ENCODE assay signal across 8 cellular contexts in the genomic region with DNA sequence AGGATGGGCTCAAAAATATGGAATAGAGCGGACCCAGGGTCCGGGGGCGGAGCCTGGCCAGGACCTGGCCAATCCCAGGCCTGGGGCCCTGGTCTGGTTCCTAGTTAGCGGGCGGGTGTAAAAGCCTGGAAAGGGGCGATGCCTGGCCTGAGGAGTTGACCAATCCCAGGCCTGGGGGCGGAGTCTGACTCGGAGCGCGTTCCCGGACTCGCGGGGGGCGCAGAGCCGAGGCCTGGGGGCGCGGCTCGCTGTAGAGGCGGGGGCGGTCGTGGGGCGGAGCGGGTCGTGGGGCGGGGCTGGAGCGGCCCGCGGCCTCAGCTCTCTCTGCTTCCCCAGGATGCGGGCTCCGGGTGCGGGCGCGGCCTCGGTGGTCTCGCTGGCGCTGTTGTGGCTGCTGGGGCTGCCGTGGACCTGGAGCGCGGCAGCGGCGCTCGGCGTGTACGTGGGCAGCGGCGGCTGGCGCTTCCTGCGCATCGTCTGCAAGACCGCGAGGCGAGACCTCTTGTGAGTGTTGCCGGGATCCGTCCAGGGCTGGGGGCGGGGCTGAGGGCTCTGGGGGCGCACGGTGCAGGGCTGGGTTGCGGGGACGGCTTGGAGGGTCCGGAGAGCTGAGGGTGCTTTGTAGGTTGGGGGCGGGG. TPM values are rescaled to one million over a fixed set of nuclear protein-coding genes. Genes with fewer than 3 reads are reported as not detected.
DNase-seq lines count a peak whose midpoint lies in the region; ATAC-seq, FAIRE-seq and TF ChIP-seq lines count a peak whose summit lies in the region.

Gene SLC27A1, plus strand, starts transcription at position 321 of the 638 bp plus-strand sequence. Its CDS starts 17 bp downstream, at position 338.

- H3K4me3 ChIP-seq in kidney (ENCODE audit: low read length in 2 of 2): peak within 1 kb of the TSS; percentile 73 to 80

- H3K27me3 Mint-ChIP-seq in chondrocyte (ENCODE audit: low read depth): no peaks in the 10 kb centered on the region

- TF ChIP-seq CTCF in chondrocyte (IDR thresholded peaks at IDR 0.05): peak; percentile 27
- TF ChIP-seq CTCF in kidney (IDR thresholded peaks at IDR 0.05; ENCODE audit: borderline replicate concordance, extremely low read depth, insufficient read depth): peak; percentile 6

- no peaks in the 10 kb centered on the region for H3K36me3 ChIP-seq in kidney (ENCODE audit: control insufficient read depth in 1 of 2, insufficient read depth in 2 of 2, low read length in 2 of 2)

- ATAC-seq in GM18873 (IDR thresholded peaks at IDR 0.05; ENCODE audit: low FRiP score, unreplicated experiment) (peak; percentile 74), HG03159 (IDR thresholded peaks at IDR 0.05; ENCODE audit: unreplicated experiment) (peak; percentile 70)
- ATAC-seq in activated CD4-positive, CD25-positive, alpha-beta regulatory T cell treated with anti-CD3 and anti-CD28 coated beads, Interleukin-2, amount 50 U/mL, for 24 hours: peak; percentile 84 to 86

- no peaks in the 10 kb centered on the region for H3K36me3 Mint-ChIP-seq in chondrocyte (ENCODE audit: low read depth)

- no peaks in the 10 kb centered on the region for H3K9me3 ChIP-seq in kidney (ENCODE audit: control insufficient read depth in 1 of 2, low read length in 2 of 2)

- FAIRE-seq in kidney (lab: Jason Lieb, UNC): peak; percentile 87

- H3K27ac Mint-ChIP-seq in chondrocyte (ENCODE audit: unreplicated experiment): peak within 1 kb of the TSS; percentile 84

- H3K4me1 ChIP-seq in kidney (ENCODE audit: control insufficient read depth in 1 of 2, insufficient read depth in 1 of 2, low read depth in 1 of 2, low read length in 2 of 2): peaks cover 4 to 23% of the 10 kb centered on the region in 2 donors

- H3K4me1 Mint-ChIP-seq in chondrocyte (ENCODE audit: low read depth): peaks cover 31% of the 10 kb centered on the region

- intact Hi-C loops in kidney (cut with DNase I): no loop called here

- peak within 1 kb of the TSS; percentile 89 to 93 for H3K27ac ChIP-seq in kidney (ENCODE audit: low read depth in 2 of 2, low read length in 2 of 2)

- peak within 1 kb of the TSS; percentile 82 for H3K4me3 Mint-ChIP-seq in chondrocyte (ENCODE audit: unreplicated experiment)

- no peaks in the 10 kb centered on the region for H3K9me3 Mint-ChIP-seq in chondrocyte (ENCODE audit: low read depth)

- DNase-seq in AG08395 (ENCODE audit: low spot score) (peak; percentile 98), NCI-H345 (lab: John Stamatoyannopoulos, UW) (peak; percentile 97), chondrocyte (ENCODE audit: low spot score) (peak; percentile 99), kidney (peak; percentile 100)
- DNase-seq in stimulated activated CD4-positive, alpha-beta T cell treated with anti-CD3 and anti-CD28 coated beads, Interleukin-12 subunit alpha, Interleukin-12 subunit beta, amount 100 ng/mL, for 48 hours (ENCODE audit: low read depth in 2 of 3, low spot score in 1 of 3): peak; percentile 81 to 87 (median 84)

- peak within 1 kb of the TSS; percentile 49 to 71 for H3K9ac ChIP-seq in kidney (ENCODE audit: low read length in 2 of 2)

RNA-seq across cellular contexts. Expression of gene SLC27A1, which starts in this region (rescaled TPM):
- total RNA-seq in chondrocyte (6.8 to 7.9 TPM (median 7.7 TPM) in 3 replicates), kidney (21.9 TPM)
- 16.9 TPM for polyA plus RNA-seq in kidney (ENCODE audit: insufficient read depth, low read depth, low replicate concordance)

Comparison
In these comparisons a context has a peak if more than half of its experiments do, and no peak if none do; other contexts are left out.
1. Peak in every context shown above with its lines: DNase-seq, ATAC-seq, H3K4me3 ChIP-seq and H3K27ac ChIP-seq.